Comparison of ENCODE assay signal across 8 cellular contexts in the genomic region with DNA sequence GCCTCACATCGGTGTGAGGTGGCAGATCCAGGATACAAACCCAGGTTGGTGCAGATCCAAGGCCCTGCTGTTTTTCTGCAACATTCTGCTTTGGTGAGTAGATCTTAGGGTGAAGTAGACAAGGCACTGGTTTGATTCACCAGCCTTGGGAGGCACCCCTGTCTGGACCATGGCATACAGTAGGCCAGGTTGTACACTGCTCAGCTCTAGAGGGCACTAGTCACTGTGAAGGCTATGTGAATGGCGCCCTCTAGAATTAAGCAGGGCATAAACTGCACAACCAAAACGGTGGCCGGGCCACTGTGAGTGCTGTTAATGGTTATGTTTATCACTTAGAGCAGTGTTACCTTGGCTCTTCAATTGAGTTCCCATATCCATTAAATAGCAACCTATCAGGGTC.
DNase-seq lines count a peak whose midpoint lies in the region; ATAC-seq and TF ChIP-seq lines count a peak whose summit lies in the region.

No MANE protein-coding gene starts in this region.

- no peaks in the 10 kb centered on the region for H3K9me3 Mint-ChIP-seq in activated T-helper 17 cell treated with anti-CD3 and anti-CD28 coated beads, Interleukin-2, amount 50 U/mL, for 72 hours
- no peaks in the 10 kb centered on the region for H3K9me3 Mint-ChIP-seq in mesothelial cell of epicardium

- no peak overlapping the region for H3K4me3 Mint-ChIP-seq in activated T-helper 17 cell treated with anti-CD3 and anti-CD28 coated beads, Interleukin-2, amount 50 U/mL, for 72 hours
- H3K4me3 Mint-ChIP-seq in mesothelial cell of epicardium: no peak overlapping the region

- no peak overlapping the region for H3K27ac Mint-ChIP-seq in activated T-helper 17 cell treated with anti-CD3 and anti-CD28 coated beads, Interleukin-2, amount 50 U/mL, for 72 hours
- H3K27ac Mint-ChIP-seq in mesothelial cell of epicardium: no peak overlapping the region

- no peak for TF ChIP-seq CTCF in mesothelial cell of epicardium (IDR thresholded peaks at IDR 0.05; ENCODE audit: unreplicated experiment)

- DNase-seq in 8988T (peak; percentile 32), ELF-1 (ENCODE audit: low read depth, low spot score) (peak; percentile 34), NCI-H1105 treated with DMSO at 0.1 percent for 48 hours (lab: John Stamatoyannopoulos, UW) (peak; percentile 63), kidney tubule cell (ENCODE audit: low spot score) (peak; percentile 71), mesothelial cell of epicardium (ENCODE audit: low spot score in 2 of 2, unreplicated experiment in 2 of 2) (no peak), NK-92 (lab: John Stamatoyannopoulos, UW; ENCODE audit: unreplicated experiment) (no peak), NCI-H187 (lab: John Stamatoyannopoulos, UW) (no peak)

- peaks cover 10% of the 10 kb centered on the region for H3K4me1 Mint-ChIP-seq in activated T-helper 17 cell treated with anti-CD3 and anti-CD28 coated beads, Interleukin-2, amount 50 U/mL, for 72 hours
- no peaks in the 10 kb centered on the region for H3K4me1 Mint-ChIP-seq in mesothelial cell of epicardium

- no peaks in the 10 kb centered on the region for H3K27me3 Mint-ChIP-seq in activated T-helper 17 cell treated with anti-CD3 and anti-CD28 coated beads, Interleukin-2, amount 50 U/mL, for 72 hours
- H3K27me3 Mint-ChIP-seq in mesothelial cell of epicardium (ENCODE audit: low read depth): peaks cover 6% of the 10 kb centered on the region

- H3K36me3 Mint-ChIP-seq in activated T-helper 17 cell treated with anti-CD3 and anti-CD28 coated beads, Interleukin-2, amount 50 U/mL, for 72 hours (ENCODE audit: low read depth): no peaks in the 10 kb centered on the region
- no peaks in the 10 kb centered on the region for H3K36me3 Mint-ChIP-seq in mesothelial cell of epicardium

- ATAC-seq in activated T-helper 17 cell treated with anti-CD3 and anti-CD28 coated beads, Interleukin-2, amount 50 U/mL, for 72 hours (replicated peaks): peak; percentile 83

Comparison
In these comparisons a context has a peak if more than half of its experiments do, and no peak if none do; other contexts are left out.
1. DNase-seq: peak in 8988T (single experiment), ELF-1 (single experiment), NCI-H1105 treated with DMSO at 0.1 percent for 48 hours (single experiment) and kidney tubule cell (single experiment); none in mesothelial cell of epicardium (0 of 2), NK-92 (single experiment) and NCI-H187 (0 of 2).